Comparison of ENCODE assay signal across 8 cellular contexts in the genomic region with DNA sequence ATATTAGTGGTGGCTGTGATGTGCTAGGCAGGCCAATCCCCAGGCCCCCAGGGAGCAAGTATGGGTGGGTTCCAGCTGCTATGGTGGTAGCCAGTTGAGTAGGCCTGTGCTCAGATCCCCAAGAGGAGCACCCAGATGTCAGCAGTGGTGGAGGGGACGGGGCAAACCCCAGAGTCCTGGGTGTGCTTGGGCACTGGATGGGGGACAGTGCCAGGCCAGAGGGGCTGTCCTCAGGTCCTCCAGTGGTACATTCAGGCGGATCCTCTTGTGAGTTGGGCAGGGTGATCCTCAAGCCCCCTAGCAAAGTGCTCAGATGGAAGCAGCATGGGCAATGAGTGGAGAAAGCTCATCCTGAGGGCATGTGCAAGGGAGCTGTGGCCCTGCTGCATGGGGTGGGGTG. TPM values are rescaled to one million over a fixed set of nuclear protein-coding genes. Genes with fewer than 3 reads are reported as not detected.
"Had no signal": no experiment of that assay in that cellular context is flagged by ENCODE, and none has a peak within 500 bp of the region (broad histone marks: within the 10 kb centered on the region; RNA-seq: fewer than 3 reads in every experiment).

No MANE protein-coding gene starts in this region.

- H3K27ac ChIP-seq: GM23248 had no signal

- DNase-seq: GM23248, GOT3, H9, HCEC 1CT, KBM-7 had no signal

- H3K27me3 Mint-ChIP-seq: IgD-negative memory B cell had no signal

- ATAC-seq: HepG2 had no signal

- H3K4me3 ChIP-seq: GM23248 had no signal

- H3K9ac ChIP-seq: GM23248 had no signal

- H3K4me3 Mint-ChIP-seq: H9 had no signal

- H3K27ac Mint-ChIP-seq: H9, IgD-negative memory B cell had no signal

- FAIRE-seq: H54, HepG2 had no signal

- H3K4me1 Mint-ChIP-seq: IgD-negative memory B cell had no signal

- H2AFZ ChIP-seq: GM23248 had no signal

RNA-seq across cellular contexts. Expression of a gene that starts 26.0 kb away (rescaled TPM):
- total RNA-seq: HepG2 had no signal
- polyA plus RNA-seq: HepG2, IgD-negative memory B cell had no signal

RNA-seq across cellular contexts. Expression of a gene that starts 37.0 kb away (rescaled TPM):
- polyA plus RNA-seq: IgD-negative memory B cell had no signal
